In genomic region chr7:13333351-13333750, GRCh38 we compare ENCODE assay signal across 28 cellular contexts.
"Had no signal": no experiment of that assay in that cellular context is flagged by ENCODE, and none has a peak within 500 bp of the region (broad histone marks: within the 10 kb centered on the region; RNA-seq: fewer than 3 reads in every experiment).

No MANE protein-coding gene starts in this region.

- DNase-seq: effector CD8-positive, alpha-beta T cell; endodermal cell; gastrocnemius medialis; head of caudate nucleus; left cardiac atrium; left lung; mesendoderm; midbrain; naive thymus-derived CD4-positive, alpha-beta T cell; nucleus accumbens; stimulated activated CD4-positive, alpha-beta T cell treated with anti-CD3 and anti-CD28 coated beads, Interleukin-12 subunit alpha, Interleukin-12 subunit beta, amount 100 ng/mL, for 4 hours; stimulated activated CD4-positive, alpha-beta T cell treated with anti-CD3 and anti-CD28 coated beads, Interleukin-1b, Interleukin-23, amount 100 ng/mL, for 48 hours; stimulated activated CD4-positive, alpha-beta T cell treated with anti-CD3 and anti-CD28 coated beads, Interleukin-4, amount 100 ng/mL, for 1 hour; stimulated activated CD8-positive, alpha-beta memory T cell treated with anti-CD3 and anti-CD28 coated beads, Interleukin-4, amount 100 ng/mL, for 48 hours; stimulated activated naive CD4-positive, alpha-beta T cell; stimulated activated naive CD8-positive, alpha-beta T cell treated with anti-CD3 and anti-CD28 coated beads, Interleukin-15, amount 100 ng/mL, for 72 hours; transverse colon; upper lobe of right lung; uterus had no signal

- H3K27ac ChIP-seq: esophagus muscularis mucosa, gastrocnemius medialis, left lung, neural progenitor cell, prostate gland, right atrium auricular region, suprapubic skin, transverse colon, upper lobe of right lung, uterus had no signal

- H3K9me3 ChIP-seq: esophagus muscularis mucosa, gastrocnemius medialis, left lung, prostate gland, right atrium auricular region, suprapubic skin, transverse colon, upper lobe of right lung, uterus had no signal

- H3K36me3 Mint-ChIP-seq: naive thymus-derived CD4-positive, alpha-beta T cell; neural progenitor cell had no signal

- H3K4me3 ChIP-seq: esophagus muscularis mucosa, gastrocnemius medialis, left lung, neural progenitor cell, prostate gland, right atrium auricular region, smooth muscle cell, suprapubic skin, transverse colon, upper lobe of right lung, uterus had no signal

- H3K36me3 ChIP-seq: esophagus muscularis mucosa, gastrocnemius medialis, left lung, neural progenitor cell, prostate gland, right atrium auricular region, suprapubic skin, transverse colon, upper lobe of right lung, uterus had no signal

- H3K27ac Mint-ChIP-seq: dendritic cell treated with granulocyte-macrophage colony-stimulating factor and Interleukin-4, amounts not matched to agents 40 ng/mL and 50 ng/mL, for 4 days; endodermal cell; naive thymus-derived CD4-positive, alpha-beta T cell; nephron; neural progenitor cell had no signal

- H3K9ac ChIP-seq: neural progenitor cell had no signal

- H2AFZ ChIP-seq: neural progenitor cell had no signal

- H3K9me3 Mint-ChIP-seq: endodermal cell; nephron; neural progenitor cell; stimulated activated naive CD8-positive, alpha-beta T cell treated with anti-CD3 and anti-CD28 coated beads, Interleukin-15, amount 100 ng/mL, for 72 hours had no signal

- H3K27me3 ChIP-seq: esophagus muscularis mucosa, gastrocnemius medialis, left lung, neural progenitor cell, right atrium auricular region, suprapubic skin, transverse colon, upper lobe of right lung, uterus had no signal

- H3K4me2 ChIP-seq: neural progenitor cell, smooth muscle cell had no signal

- H3K4me1 ChIP-seq: esophagus muscularis mucosa, gastrocnemius medialis, left lung, neural progenitor cell, prostate gland, right atrium auricular region, suprapubic skin, transverse colon, upper lobe of right lung, uterus had no signal

- ATAC-seq: gastrocnemius medialis; left cardiac atrium; left lung; naive thymus-derived CD4-positive, alpha-beta T cell; sciatic nerve; stimulated activated naive CD8-positive, alpha-beta T cell treated with anti-CD3 and anti-CD28 coated beads, Interleukin-15, amount 100 ng/mL, for 72 hours; upper lobe of right lung had no signal
